1 cellular context compared by ENCODE assay signal in the genomic region with DNA sequence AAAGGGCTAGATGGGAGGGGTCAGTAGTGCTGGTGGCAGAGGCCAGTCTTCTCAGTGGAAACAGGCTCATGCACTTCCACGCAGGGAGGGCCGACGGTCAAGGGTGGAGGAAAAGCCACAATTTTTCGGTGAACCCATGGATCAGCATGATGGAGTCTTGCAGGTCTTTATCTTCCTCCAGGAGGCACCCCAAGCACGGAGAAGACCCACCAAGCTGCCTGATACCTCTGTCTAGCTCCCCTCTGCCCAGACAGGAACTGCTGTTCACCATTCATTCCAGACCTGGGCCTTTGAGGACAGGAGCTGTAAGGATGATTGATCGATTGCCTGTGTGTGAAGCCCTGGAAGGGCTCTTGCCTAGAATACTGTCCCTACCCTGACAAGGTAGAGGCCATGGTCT.
TF ChIP-seq lines count a peak whose summit lies in the region.

No MANE protein-coding gene starts in this region.

TF ChIP-seq in IMR-90, 13 proteins besides CTCF, POLR2A, EP300 and RAD21:
- TF ChIP-seq BHLHE40 (IDR thresholded peaks at IDR 0.05; ENCODE audit: low read depth, low read length): no peak
- no peak for TF ChIP-seq CHD1 (IDR thresholded peaks at IDR 0.05; ENCODE audit: low read depth, low read length)
- TF ChIP-seq, protein P1, sequence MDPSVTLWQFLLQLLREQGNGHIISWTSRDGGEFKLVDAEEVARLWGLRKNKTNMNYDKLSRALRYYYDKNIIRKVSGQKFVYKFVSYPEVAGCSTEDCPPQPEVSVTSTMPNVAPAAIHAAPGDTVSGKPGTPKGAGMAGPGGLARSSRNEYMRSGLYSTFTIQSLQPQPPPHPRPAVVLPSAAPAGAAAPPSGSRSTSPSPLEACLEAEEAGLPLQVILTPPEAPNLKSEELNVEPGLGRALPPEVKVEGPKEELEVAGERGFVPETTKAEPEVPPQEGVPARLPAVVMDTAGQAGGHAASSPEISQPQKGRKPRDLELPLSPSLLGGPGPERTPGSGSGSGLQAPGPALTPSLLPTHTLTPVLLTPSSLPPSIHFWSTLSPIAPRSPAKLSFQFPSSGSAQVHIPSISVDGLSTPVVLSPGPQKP (IDR thresholded peaks at IDR 0.05; ENCODE audit: borderline replicate concordance, low read depth, low read length): no peak
- no peak for TF ChIP-seq SMC3 (IDR thresholded peaks at IDR 0.05; ENCODE audit: low read depth, low read length)
- no peak for TF ChIP-seq MAZ (IDR thresholded peaks at IDR 0.05; ENCODE audit: borderline replicate concordance, low read depth, low read length)
- no peak for TF ChIP-seq NFE2L2 (IDR thresholded peaks at IDR 0.05; ENCODE audit: low read depth, low read length)
- TF ChIP-seq RFX5 (IDR thresholded peaks at IDR 0.05; ENCODE audit: low read depth, low read length): no peak
- TF ChIP-seq FOS (IDR thresholded peaks at IDR 0.05; ENCODE audit: low read depth, low read length): no peak
- no peak for TF ChIP-seq CEBPB (IDR thresholded peaks at IDR 0.05; ENCODE audit: low read depth, low read length)
- no peak for TF ChIP-seq MAFK (IDR thresholded peaks at IDR 0.05; ENCODE audit: low read depth, low read length)
- TF ChIP-seq USF2 (IDR thresholded peaks at IDR 0.05; ENCODE audit: low read depth, low read length): no peak
